Comparison of ENCODE assay signal across 2 cellular contexts in the genomic region with DNA sequence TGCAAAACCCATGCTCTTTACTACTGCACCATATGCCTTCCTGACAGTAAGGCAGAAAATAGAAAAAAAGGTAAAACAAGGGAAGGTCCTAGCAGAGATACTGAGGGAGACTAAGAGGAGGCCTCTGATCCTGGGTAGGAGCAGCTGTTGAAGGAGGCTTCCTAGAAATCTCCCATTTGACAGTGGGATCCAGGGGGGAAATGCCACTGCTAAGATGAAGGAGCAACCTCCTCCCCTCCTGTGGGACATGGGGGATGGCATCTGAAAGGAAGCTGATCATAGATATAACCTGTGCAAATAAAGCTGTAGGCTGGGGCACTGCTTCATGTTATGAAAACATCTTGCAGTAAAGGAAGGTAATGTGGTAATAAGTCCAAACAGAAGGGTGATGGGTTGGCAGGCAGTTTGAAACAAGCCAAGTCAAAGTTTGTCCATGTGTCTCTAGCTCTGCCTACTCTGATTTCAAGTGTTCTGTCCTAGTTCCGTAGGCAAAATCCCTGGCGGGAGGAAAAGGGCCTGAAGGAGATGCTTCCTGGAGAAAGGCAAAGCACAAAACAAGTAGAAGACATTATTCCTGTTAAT.
TF ChIP-seq lines count a peak whose summit lies in the region.

No MANE protein-coding gene starts in this region.

TF ChIP-seq in GM23338, 12 proteins besides CTCF, POLR2A, EP300 and RAD21:
- TF ChIP-seq ZNF462 (CRISPR knock-in tag; IDR thresholded peaks at IDR 0.05) (no peak), POLR2AphosphoS5 (IDR thresholded peaks at IDR 0.05; ENCODE audit: low read depth) (no peak), JUNB (IDR thresholded peaks at IDR 0.05; ENCODE audit: unreplicated experiment) (no peak), NANOG (IDR thresholded peaks at IDR 0.05; ENCODE audit: borderline replicate concordance) (no peak), EZH2phosphoT487 (IDR thresholded peaks at IDR 0.05; ENCODE audit: unreplicated experiment) (no peak), EZH2 (IDR thresholded peaks at IDR 0.05; ENCODE audit: low read depth, unreplicated experiment) (no peak), CREB1 (CRISPR knock-in tag; IDR thresholded peaks at IDR 0.05; ENCODE audit: low read depth) (no peak)
- TF ChIP-seq, protein P1, sequence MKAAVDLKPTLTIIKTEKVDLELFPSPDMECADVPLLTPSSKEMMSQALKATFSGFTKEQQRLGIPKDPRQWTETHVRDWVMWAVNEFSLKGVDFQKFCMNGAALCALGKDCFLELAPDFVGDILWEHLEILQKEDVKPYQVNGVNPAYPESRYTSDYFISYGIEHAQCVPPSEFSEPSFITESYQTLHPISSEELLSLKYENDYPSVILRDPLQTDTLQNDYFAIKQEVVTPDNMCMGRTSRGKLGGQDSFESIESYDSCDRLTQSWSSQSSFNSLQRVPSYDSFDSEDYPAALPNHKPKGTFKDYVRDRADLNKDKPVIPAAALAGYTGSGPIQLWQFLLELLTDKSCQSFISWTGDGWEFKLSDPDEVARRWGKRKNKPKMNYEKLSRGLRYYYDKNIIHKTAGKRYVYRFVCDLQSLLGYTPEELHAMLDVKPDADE (IDR thresholded peaks at IDR 0.05): no peak
- TF ChIP-seq, protein P2, sequence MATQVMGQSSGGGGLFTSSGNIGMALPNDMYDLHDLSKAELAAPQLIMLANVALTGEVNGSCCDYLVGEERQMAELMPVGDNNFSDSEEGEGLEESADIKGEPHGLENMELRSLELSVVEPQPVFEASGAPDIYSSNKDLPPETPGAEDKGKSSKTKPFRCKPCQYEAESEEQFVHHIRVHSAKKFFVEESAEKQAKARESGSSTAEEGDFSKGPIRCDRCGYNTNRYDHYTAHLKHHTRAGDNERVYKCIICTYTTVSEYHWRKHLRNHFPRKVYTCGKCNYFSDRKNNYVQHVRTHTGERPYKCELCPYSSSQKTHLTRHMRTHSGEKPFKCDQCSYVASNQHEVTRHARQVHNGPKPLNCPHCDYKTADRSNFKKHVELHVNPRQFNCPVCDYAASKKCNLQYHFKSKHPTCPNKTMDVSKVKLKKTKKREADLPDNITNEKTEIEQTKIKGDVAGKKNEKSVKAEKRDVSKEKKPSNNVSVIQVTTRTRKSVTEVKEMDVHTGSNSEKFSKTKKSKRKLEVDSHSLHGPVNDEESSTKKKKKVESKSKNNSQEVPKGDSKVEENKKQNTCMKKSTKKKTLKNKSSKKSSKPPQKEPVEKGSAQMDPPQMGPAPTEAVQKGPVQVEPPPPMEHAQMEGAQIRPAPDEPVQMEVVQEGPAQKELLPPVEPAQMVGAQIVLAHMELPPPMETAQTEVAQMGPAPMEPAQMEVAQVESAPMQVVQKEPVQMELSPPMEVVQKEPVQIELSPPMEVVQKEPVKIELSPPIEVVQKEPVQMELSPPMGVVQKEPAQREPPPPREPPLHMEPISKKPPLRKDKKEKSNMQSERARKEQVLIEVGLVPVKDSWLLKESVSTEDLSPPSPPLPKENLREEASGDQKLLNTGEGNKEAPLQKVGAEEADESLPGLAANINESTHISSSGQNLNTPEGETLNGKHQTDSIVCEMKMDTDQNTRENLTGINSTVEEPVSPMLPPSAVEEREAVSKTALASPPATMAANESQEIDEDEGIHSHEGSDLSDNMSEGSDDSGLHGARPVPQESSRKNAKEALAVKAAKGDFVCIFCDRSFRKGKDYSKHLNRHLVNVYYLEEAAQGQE (IDR thresholded peaks at IDR 0.05; ENCODE audit: unreplicated experiment): no peak
TF ChIP-seq in GM23338: peak in this region for 0.

TF ChIP-seq in H1, 55 proteins besides CTCF, POLR2A, EP300 and RAD21 (continued from another document):
- TF ChIP-seq, protein P3, sequence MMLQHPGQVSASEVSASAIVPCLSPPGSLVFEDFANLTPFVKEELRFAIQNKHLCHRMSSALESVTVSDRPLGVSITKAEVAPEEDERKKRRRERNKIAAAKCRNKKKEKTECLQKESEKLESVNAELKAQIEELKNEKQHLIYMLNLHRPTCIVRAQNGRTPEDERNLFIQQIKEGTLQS (IDR thresholded peaks at IDR 0.05; ENCODE audit: insufficient read depth, low read depth, low read length): no peak
- no peak for TF ChIP-seq GTF2F1 (IDR thresholded peaks at IDR 0.05; ENCODE audit: borderline replicate concordance, low read depth, low read length)
- no peak for TF ChIP-seq CHD7 (IDR thresholded peaks at IDR 0.05; ENCODE audit: insufficient replicate concordance, low read length)
- no peak for TF ChIP-seq EZH2 (IDR thresholded peaks at IDR 0.05; ENCODE audit: low read depth, low read length, severe bottlenecking)
- TF ChIP-seq ASH2L (IDR thresholded peaks at IDR 0.05; ENCODE audit: low read length): no peak
- TF ChIP-seq BRCA1 (IDR thresholded peaks at IDR 0.05; ENCODE audit: low read depth, low read length): no peak
- no peak for TF ChIP-seq SIX5 (IDR thresholded peaks at IDR 0.05; ENCODE audit: low read depth, low read length)
- TF ChIP-seq CEBPB (IDR thresholded peaks at IDR 0.05; ENCODE audit: low read depth, low read length): no peak
- TF ChIP-seq SP4 (IDR thresholded peaks at IDR 0.05; ENCODE audit: low read length): no peak
- no peak for TF ChIP-seq KDM5A (IDR thresholded peaks at IDR 0.05; ENCODE audit: low read length)
- no peak for TF ChIP-seq POLR2AphosphoS5 (IDR thresholded peaks at IDR 0.05; ENCODE audit: low read depth, low read length)
- TF ChIP-seq, protein P4, sequence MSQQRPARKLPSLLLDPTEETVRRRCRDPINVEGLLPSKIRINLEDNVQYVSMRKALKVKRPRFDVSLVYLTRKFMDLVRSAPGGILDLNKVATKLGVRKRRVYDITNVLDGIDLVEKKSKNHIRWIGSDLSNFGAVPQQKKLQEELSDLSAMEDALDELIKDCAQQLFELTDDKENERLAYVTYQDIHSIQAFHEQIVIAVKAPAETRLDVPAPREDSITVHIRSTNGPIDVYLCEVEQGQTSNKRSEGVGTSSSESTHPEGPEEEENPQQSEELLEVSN (IDR thresholded peaks at IDR 0.05): no peak
